ENCODE assay signal across 18 cellular contexts in genomic region chr4:74997942-74998341, GRCh38.
"Had no signal": no experiment of that assay in that cellular context is flagged by ENCODE, and none has a peak within 500 bp of the region (broad histone marks: within the 10 kb centered on the region; RNA-seq: fewer than 3 reads in every experiment).

No MANE protein-coding gene starts in this region.

- DNase-seq: cerebellar nuclear complex; effector memory CD8-positive, alpha-beta T cell; esophagus squamous epithelium; foreskin fibroblast; immature natural killer cell; kidney; left colon; mesendoderm; naive thymus-derived CD4-positive, alpha-beta T cell; nephron progenitor cell; right cardiac atrium; stimulated activated CD4-positive, alpha-beta T cell treated with anti-CD3 and anti-CD28 coated beads, Interleukin-2, amount 100 ng/mL, for 48 hours; testis; transverse colon had no signal

- H3K4me1 ChIP-seq: testis, transverse colon had no signal

- H3K27ac ChIP-seq: esophagus squamous epithelium, gastroesophageal sphincter, neutrophil, testis, transverse colon had no signal

- H3K9me3 ChIP-seq: esophagus squamous epithelium, neutrophil, testis, transverse colon had no signal

- H3K27me3 ChIP-seq: esophagus squamous epithelium, gastroesophageal sphincter, neutrophil, testis, transverse colon had no signal

- H3K36me3 ChIP-seq: esophagus squamous epithelium, gastroesophageal sphincter, neutrophil, transverse colon had no signal

- ATAC-seq: effector memory CD8-positive, alpha-beta T cell; gastroesophageal sphincter; left colon; naive thymus-derived CD4-positive, alpha-beta T cell; right cardiac atrium; stimulated activated memory B cell treated with anti-CD40 and anti-IgM and Interleukin-4, amounts not matched to agents 10 μg/mL and 1 μg/mL and 100 μg/mL, for 72 hours had no signal

- H3K4me3 ChIP-seq: esophagus squamous epithelium, gastroesophageal sphincter, smooth muscle cell, testis, transverse colon had no signal
